8 cellular contexts compared by ENCODE assay signal in genomic region chr3:98593046-98593936, GRCh38. TPM values are rescaled to one million over a fixed set of nuclear protein-coding genes. Genes with fewer than 3 reads are reported as not detected.
DNase-seq lines count a peak whose midpoint lies in the region; ATAC-seq and TF ChIP-seq lines count a peak whose summit lies in the region.

Gene CPOX, minus strand, starts transcription at chr3:98593611. Its CDS starts 107 bp downstream, at chr3:98593504.

- H3K4me1 ChIP-seq in thoracic aorta (ENCODE audit: control insufficient read depth in 1 of 2, low read depth in 2 of 2), result peaks cover 8 to 23% of the 10 kb centered on the region in 2 donors

- H3K27me3 ChIP-seq in thoracic aorta (replicated peaks; ENCODE audit: insufficient read depth), result no peaks in the 10 kb centered on the region

- DNase-seq in HFF-Myc (ENCODE audit: extremely low read depth, low read depth) (peak; percentile 51), MV-4-11 (lab: John Stamatoyannopoulos, UW) (peak; percentile 77), SKM-1 (lab: John Stamatoyannopoulos, UW; ENCODE audit: unreplicated experiment) (peak; percentile 75), glomerular visceral epithelial cell (ENCODE audit: extremely low spot score) (peak; percentile 91), osteocyte (ENCODE audit: extremely low spot score, unreplicated experiment) (peak; percentile 90), thoracic aorta (ENCODE audit: low spot score) (peak; percentile 68)
- DNase-seq in activated naive CD4-positive, alpha-beta T cell treated with anti-CD3 and anti-CD28 coated beads, Interleukin-2, amount 50 U/mL, for 72 hours (ENCODE audit: low spot score in 2 of 2), result peak; percentile 85

- peak; percentile 97 to 99 for ATAC-seq in activated naive CD4-positive, alpha-beta T cell treated with anti-CD3 and anti-CD28 coated beads, Interleukin-2, amount 50 U/mL, for 72 hours
- ATAC-seq in thoracic aorta (ENCODE audit: insufficient number of reproducible peaks, low FRiP score, low read depth), result peak; percentile 89

- peak within 1 kb of the TSS; percentile 77 to 82 for H3K27ac ChIP-seq in thoracic aorta

- peaks cover 5% of the 10 kb centered on the region for H3K36me3 ChIP-seq in thoracic aorta

- peak within 1 kb of the TSS; percentile 99 for H3K4me3 Mint-ChIP-seq in osteocyte (ENCODE audit: unreplicated experiment)

- H3K4me3 ChIP-seq in GM08714 (ENCODE audit: low read length), result peak within 1 kb of the TSS; percentile 85
- peak within 1 kb of the TSS; percentile 78 for H3K4me3 ChIP-seq in HFF-Myc (replicated peaks; ENCODE audit: low read depth, low read length)
- H3K4me3 ChIP-seq in thoracic aorta, result peak within 1 kb of the TSS; percentile 92

- H3K27ac Mint-ChIP-seq in activated naive CD4-positive, alpha-beta T cell treated with anti-CD3 and anti-CD28 coated beads, Interleukin-2, amount 50 U/mL, for 72 hours, result peak within 1 kb of the TSS; percentile 92 to 95
- peak within 1 kb of the TSS; percentile 94 for H3K27ac Mint-ChIP-seq in osteocyte (ENCODE audit: unreplicated experiment)

- H3K9me3 Mint-ChIP-seq in activated naive CD4-positive, alpha-beta T cell treated with anti-CD3 and anti-CD28 coated beads, Interleukin-2, amount 50 U/mL, for 72 hours, result no peaks in the 10 kb centered on the region
- H3K9me3 Mint-ChIP-seq in osteocyte (ENCODE audit: unreplicated experiment), result no peaks in the 10 kb centered on the region

- peaks cover 30% of the 10 kb centered on the region for H3K4me1 Mint-ChIP-seq in osteocyte (ENCODE audit: unreplicated experiment)

- H3K9me3 ChIP-seq in thoracic aorta, result no peaks in the 10 kb centered on the region

- TF ChIP-seq CTCF in HFF-Myc (IDR thresholded peaks at IDR 0.05; ENCODE audit: low read depth, low read length, missing control alignments) (no peak), osteocyte (IDR thresholded peaks at IDR 0.05) (no peak), thoracic aorta (IDR thresholded peaks at IDR 0.05) (no peak)

- no peaks in the 10 kb centered on the region for H3K27me3 Mint-ChIP-seq in osteocyte (ENCODE audit: unreplicated experiment)

- H3K36me3 Mint-ChIP-seq in activated naive CD4-positive, alpha-beta T cell treated with anti-CD3 and anti-CD28 coated beads, Interleukin-2, amount 50 U/mL, for 72 hours, result peaks cover 13 to 34% of the 10 kb centered on the region in 2 donors
- peaks cover 6% of the 10 kb centered on the region for H3K36me3 Mint-ChIP-seq in osteocyte (ENCODE audit: unreplicated experiment)

RNA-seq across cellular contexts. Expression of gene CPOX, which starts in this region (rescaled TPM):
- 10 to 100 TPM; 39.4 to 47.0 TPM for total RNA-seq in activated naive CD4-positive, alpha-beta T cell treated with anti-CD3 and anti-CD28 coated beads, Interleukin-2, amount 50 U/mL, for 72 hours
- 17.4 and 19.3 TPM in 2 replicates for total RNA-seq in osteocyte
- total RNA-seq in thoracic aorta, result 10 to 100 TPM; 14.0 to 40.8 TPM

Comparison
In these comparisons a context has a peak if more than half of its experiments do, and no peak if none do; other contexts are left out.
1. Peak in every context shown above with its lines: DNase-seq, ATAC-seq, H3K4me3 ChIP-seq and H3K27ac ChIP-seq.